8 cellular contexts compared by ENCODE assay signal in genomic region chr7:122532406-122533269, GRCh38.
A peak's percentile ranks its signal among the peaks of the same experiment; 100 is the strongest.
DNase-seq lines count a peak whose midpoint lies in the region; ATAC-seq and TF ChIP-seq lines count a peak whose summit lies in the region.
"Had no signal": no experiment of that assay in that cellular context is flagged by ENCODE, and none has a peak within 500 bp of the region (broad histone marks: within the 10 kb centered on the region; RNA-seq: fewer than 3 reads in every experiment).

No MANE protein-coding gene starts in this region.

- no peaks in the 10 kb centered on the region for H3K4me1 Mint-ChIP-seq in nephron

- H3K9me3 Mint-ChIP-seq in nephron = no peaks in the 10 kb centered on the region

- peak; percentile 13 for TF ChIP-seq CTCF in GM10248 (IDR thresholded peaks at IDR 0.05; ENCODE audit: control extremely low read depth, extremely low read depth, low read depth, missing control alignments)
- peak; percentile 23 for TF ChIP-seq CTCF in cardiac fibroblast (IDR thresholded peaks at IDR 0.05; ENCODE audit: low read depth, low read length)
- peak; percentile 33 to 65 (median 35) for TF ChIP-seq CTCF in nephron (IDR thresholded peaks at IDR 0.05; ENCODE audit: unreplicated experiment in 3 of 3)

- no peak overlapping the region for H3K27ac Mint-ChIP-seq in nephron

- ATAC-seq in HG03378 (IDR thresholded peaks at IDR 0.05; ENCODE audit: unreplicated experiment) (no peak), HG03565 (IDR thresholded peaks at IDR 0.05; ENCODE audit: unreplicated experiment) (no peak), GM21526 (IDR thresholded peaks at IDR 0.05; ENCODE audit: low FRiP score, unreplicated experiment) (no peak)

- no peaks in the 10 kb centered on the region for H3K36me3 Mint-ChIP-seq in nephron (ENCODE audit: low read depth)

- POLR2A ChIA-PET in GM10248 (lab: Yijun Ruan, JAX) = no interaction called here

- peaks cover 24% of the 10 kb centered on the region for H3K27me3 Mint-ChIP-seq in nephron (ENCODE audit: low read depth)

- no peak overlapping the region for H3K4me3 Mint-ChIP-seq in nephron

- no peak overlapping the region for H3K4me3 ChIP-seq in cardiac fibroblast (replicated peaks in 1 of 2; ENCODE audit: low read depth in 2 of 2, low read length in 2 of 2)

- CTCF ChIA-PET in GM10248 (lab: Yijun Ruan, JAX) = interaction anchor here (0.7 to 4.8 kb wide), 9 partner anchors 11 to 452 kb away, joined by 3 to 38 read pairs (median 4); no protein-coding TSS in a partner anchor

- DNase-seq in GM10248 (ENCODE audit: extremely low spot score) (peak; percentile 5), Kasumi-1 (lab: John Stamatoyannopoulos, UW) (peak; percentile 22 to 40), cardiac fibroblast (ENCODE audit: low read depth in 2 of 2) (peak; percentile 41 to 53)
- DNase-seq: activated CD8-positive, alpha-beta memory T cell treated with anti-CD3 and anti-CD28 coated beads, Interleukin-2, amount 50 U/mL, for 4 hours had no signal
